In the genomic region with DNA sequence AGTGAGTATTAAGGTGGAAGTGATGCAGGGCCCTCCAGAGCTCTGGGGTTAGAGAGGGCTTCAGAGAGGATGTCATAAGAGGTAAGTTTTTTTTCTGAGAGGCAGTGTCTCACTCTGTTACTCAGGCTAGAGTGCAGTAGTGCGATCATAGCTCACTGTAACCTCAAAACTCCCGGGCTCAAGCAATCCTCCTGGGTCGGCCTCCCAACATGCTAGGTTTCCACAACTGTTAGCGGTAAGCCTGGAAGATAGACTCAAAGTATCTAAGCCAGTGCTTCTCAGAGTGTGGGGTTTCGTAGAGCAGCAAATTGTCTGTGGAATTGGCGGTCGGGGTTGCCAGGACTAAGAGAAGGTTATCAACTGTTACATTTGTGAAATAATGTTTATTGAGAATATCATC, we compare ENCODE assay signal across 2 cellular contexts.
TF ChIP-seq lines count a peak whose summit lies in the region.

No MANE protein-coding gene starts in this region.

TF ChIP-seq in GM23338, 12 proteins besides CTCF, POLR2A, EP300 and RAD21:
- no peak for TF ChIP-seq JUNB (IDR thresholded peaks at IDR 0.05; ENCODE audit: unreplicated experiment)
- TF ChIP-seq NANOG (IDR thresholded peaks at IDR 0.05; ENCODE audit: borderline replicate concordance) = no peak
- TF ChIP-seq, protein P1, sequence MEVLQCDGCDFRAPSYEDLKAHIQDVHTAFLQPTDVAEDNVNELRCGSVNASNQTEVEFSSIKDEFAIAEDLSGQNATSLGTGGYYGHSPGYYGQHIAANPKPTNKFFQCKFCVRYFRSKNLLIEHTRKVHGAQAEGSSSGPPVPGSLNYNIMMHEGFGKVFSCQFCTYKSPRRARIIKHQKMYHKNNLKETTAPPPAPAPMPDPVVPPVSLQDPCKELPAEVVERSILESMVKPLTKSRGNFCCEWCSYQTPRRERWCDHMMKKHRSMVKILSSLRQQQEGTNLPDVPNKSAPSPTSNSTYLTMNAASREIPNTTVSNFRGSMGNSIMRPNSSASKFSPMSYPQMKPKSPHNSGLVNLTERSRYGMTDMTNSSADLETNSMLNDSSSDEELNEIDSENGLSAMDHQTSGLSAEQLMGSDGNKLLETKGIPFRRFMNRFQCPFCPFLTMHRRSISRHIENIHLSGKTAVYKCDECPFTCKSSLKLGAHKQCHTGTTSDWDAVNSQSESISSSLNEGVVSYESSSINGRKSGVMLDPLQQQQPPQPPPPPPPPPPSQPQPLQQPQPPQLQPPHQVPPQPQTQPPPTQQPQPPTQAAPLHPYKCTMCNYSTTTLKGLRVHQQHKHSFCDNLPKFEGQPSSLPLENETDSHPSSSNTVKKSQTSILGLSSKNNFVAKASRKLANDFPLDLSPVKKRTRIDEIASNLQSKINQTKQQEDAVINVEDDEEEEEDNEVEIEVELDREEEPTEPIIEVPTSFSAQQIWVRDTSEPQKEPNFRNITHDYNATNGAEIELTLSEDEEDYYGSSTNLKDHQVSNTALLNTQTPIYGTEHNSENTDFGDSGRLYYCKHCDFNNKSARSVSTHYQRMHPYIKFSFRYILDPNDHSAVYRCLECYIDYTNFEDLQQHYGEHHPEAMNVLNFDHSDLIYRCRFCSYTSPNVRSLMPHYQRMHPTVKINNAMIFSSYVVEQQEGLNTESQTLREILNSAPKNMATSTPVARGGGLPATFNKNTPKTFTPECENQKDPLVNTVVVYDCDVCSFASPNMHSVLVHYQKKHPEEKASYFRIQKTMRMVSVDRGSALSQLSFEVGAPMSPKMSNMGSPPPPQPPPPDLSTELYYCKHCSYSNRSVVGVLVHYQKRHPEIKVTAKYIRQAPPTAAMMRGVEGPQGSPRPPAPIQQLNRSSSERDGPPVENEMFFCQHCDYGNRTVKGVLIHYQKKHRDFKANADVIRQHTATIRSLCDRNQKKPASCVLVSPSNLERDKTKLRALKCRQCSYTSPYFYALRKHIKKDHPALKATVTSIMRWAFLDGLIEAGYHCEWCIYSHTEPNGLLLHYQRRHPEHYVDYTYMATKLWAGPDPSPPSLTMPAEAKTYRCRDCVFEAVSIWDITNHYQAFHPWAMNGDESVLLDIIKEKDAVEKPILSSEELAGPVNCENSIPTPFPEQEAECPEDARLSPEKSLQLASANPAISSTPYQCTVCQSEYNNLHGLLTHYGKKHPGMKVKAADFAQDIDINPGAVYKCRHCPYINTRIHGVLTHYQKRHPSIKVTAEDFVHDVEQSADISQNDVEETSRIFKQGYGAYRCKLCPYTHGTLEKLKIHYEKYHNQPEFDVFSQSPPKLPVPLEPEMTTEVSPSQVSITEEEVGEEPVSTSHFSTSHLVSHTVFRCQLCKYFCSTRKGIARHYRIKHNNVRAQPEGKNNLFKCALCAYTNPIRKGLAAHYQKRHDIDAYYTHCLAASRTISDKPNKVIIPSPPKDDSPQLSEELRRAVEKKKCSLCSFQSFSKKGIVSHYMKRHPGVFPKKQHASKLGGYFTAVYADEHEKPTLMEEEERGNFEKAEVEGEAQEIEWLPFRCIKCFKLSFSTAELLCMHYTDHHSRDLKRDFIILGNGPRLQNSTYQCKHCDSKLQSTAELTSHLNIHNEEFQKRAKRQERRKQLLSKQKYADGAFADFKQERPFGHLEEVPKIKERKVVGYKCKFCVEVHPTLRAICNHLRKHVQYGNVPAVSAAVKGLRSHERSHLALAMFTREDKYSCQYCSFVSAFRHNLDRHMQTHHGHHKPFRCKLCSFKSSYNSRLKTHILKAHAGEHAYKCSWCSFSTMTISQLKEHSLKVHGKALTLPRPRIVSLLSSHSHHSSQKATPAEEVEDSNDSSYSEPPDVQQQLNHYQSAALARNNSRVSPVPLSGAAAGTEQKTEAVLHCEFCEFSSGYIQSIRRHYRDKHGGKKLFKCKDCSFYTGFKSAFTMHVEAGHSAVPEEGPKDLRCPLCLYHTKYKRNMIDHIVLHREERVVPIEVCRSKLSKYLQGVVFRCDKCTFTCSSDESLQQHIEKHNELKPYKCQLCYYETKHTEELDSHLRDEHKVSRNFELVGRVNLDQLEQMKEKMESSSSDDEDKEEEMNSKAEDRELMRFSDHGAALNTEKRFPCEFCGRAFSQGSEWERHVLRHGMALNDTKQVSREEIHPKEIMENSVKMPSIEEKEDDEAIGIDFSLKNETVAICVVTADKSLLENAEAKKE (CRISPR knock-in tag; IDR thresholded peaks at IDR 0.05) = no peak
- TF ChIP-seq ZNF114 (CRISPR knock-in tag; IDR thresholded peaks at IDR 0.05) = no peak
- no peak for TF ChIP-seq ZNF331 (CRISPR knock-in tag; IDR thresholded peaks at IDR 0.05; ENCODE audit: low read depth)
- no peak for TF ChIP-seq STAT1 (IDR thresholded peaks at IDR 0.05; ENCODE audit: unreplicated experiment)
- TF ChIP-seq EZH2 (IDR thresholded peaks at IDR 0.05; ENCODE audit: low read depth, unreplicated experiment) = no peak

TF ChIP-seq in K562, 482 proteins besides CTCF, POLR2A, EP300 and RAD21:
- TF ChIP-seq, protein P2, sequence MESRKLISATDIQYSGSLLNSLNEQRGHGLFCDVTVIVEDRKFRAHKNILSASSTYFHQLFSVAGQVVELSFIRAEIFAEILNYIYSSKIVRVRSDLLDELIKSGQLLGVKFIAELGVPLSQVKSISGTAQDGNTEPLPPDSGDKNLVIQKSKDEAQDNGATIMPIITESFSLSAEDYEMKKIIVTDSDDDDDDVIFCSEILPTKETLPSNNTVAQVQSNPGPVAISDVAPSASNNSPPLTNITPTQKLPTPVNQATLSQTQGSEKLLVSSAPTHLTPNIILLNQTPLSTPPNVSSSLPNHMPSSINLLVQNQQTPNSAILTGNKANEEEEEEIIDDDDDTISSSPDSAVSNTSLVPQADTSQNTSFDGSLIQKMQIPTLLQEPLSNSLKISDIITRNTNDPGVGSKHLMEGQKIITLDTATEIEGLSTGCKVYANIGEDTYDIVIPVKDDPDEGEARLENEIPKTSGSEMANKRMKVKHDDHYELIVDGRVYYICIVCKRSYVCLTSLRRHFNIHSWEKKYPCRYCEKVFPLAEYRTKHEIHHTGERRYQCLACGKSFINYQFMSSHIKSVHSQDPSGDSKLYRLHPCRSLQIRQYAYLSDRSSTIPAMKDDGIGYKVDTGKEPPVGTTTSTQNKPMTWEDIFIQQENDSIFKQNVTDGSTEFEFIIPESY (CRISPR knock-in tag; IDR thresholded peaks at IDR 0.05) = peak; percentile 72; the same call in 1 of the 2 replicates
- TF ChIP-seq HSF4 (CRISPR knock-in tag; IDR thresholded peaks at IDR 0.05; ENCODE audit: borderline replicate concordance) (0 out of 2 replicates have a peak, but pooled peaks have one; percentile 15), FUS (optimal IDR thresholded peaks at IDR 0.05; ENCODE audit: low read depth, low read length) (no peak), NFRKB (IDR thresholded peaks at IDR 0.05; ENCODE audit: low read depth) (peak; percentile 67; the same call in 1 of the 2 replicates), FOXJ2 (tag; IDR thresholded peaks at IDR 0.05) (0 out of 2 replicates have a peak, but pooled peaks have one; percentile 27), ZSCAN32 (CRISPR knock-in tag; IDR thresholded peaks at IDR 0.05) (no peak), JUND (IDR thresholded peaks at IDR 0.05; ENCODE audit: borderline replicate concordance, low read depth, low read length) (no peak), JUND (tag; IDR thresholded peaks at IDR 0.05; ENCODE audit: borderline replicate concordance, low read depth, low read length) (peak; percentile 11; the same call in 1 of the 3 replicates), HMG20A (CRISPR knock-in tag; conservative IDR thresholded peaks at IDR 0.05) (no peak), ATF7 (IDR thresholded peaks at IDR 0.05) (no peak), MTA3 (IDR thresholded peaks at IDR 0.05; ENCODE audit: borderline replicate concordance) (0 out of 2 replicates have a peak, but pooled peaks have one; percentile 15), CXXC5 (CRISPR knock-in tag; IDR thresholded peaks at IDR 0.05) (peak; percentile 4)
- TF ChIP-seq, protein P3, sequence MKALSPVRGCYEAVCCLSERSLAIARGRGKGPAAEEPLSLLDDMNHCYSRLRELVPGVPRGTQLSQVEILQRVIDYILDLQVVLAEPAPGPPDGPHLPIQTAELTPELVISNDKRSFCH (CRISPR knock-in tag; IDR thresholded peaks at IDR 0.05) = no peak
- TF ChIP-seq, protein P3 (tag; IDR thresholded peaks at IDR 0.05) = peak; percentile 24; the same call in 1 of the 2 replicates
- TF ChIP-seq, protein P4, sequence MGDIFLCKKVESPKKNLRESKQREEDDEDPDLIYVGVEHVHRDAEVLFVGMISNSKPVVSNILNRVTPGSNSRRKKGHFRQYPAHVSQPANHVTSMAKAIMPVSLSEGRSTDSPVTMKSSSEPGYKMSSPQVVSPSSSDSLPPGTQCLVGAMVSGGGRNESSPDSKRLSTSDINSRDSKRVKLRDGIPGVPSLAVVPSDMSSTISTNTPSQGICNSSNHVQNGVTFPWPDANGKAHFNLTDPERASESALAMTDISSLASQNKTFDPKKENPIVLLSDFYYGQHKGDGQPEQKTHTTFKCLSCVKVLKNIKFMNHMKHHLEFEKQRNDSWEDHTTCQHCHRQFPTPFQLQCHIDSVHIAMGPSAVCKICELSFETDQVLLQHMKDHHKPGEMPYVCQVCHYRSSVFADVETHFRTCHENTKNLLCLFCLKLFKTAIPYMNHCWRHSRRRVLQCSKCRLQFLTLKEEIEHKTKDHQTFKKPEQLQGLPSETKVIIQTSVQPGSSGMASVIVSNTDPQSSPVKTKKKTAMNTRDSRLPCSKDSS (IDR thresholded peaks at IDR 0.05; ENCODE audit: low read depth, partially characterized antibody) = no peak
